ENCODE assay signal across 13 cellular contexts in the genomic region with DNA sequence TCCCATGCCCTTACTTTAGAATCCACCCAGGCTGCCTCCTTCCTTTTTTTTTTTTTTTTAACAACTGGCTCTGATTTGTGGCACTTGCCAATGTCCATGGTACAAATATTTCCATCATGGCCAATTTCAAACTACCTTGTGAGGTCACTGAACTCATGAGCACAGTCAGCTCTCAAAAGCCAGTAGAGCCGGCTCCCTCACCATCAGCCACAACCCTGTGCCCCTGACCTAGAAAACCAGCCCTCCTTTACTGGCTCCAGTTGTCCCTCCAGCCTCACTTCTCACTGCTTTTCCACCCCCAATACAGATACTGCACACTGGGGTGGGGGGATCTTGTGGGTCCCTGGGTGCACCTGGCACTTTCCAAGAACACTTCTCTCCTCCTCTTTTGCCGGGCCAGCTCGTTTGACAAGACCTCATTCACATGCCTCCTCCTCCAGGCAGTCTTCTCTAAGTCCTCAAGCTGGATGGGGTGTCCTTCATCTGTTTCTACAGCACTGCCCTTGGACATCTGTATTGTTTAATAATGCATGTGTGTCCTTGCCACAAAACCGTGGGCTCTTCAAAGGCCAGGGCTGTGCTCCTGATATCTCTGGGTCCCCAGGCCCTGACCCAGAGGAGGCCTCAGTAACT.
"Had no signal": no experiment of that assay in that cellular context is flagged by ENCODE, and none has a peak within 500 bp of the region (broad histone marks: within the 10 kb centered on the region; RNA-seq: fewer than 3 reads in every experiment).

No MANE protein-coding gene starts in this region.

- H3K27me3 Mint-ChIP-seq: activated naive CD8-positive, alpha-beta T cell had no signal

- H3K36me3 Mint-ChIP-seq: activated naive CD8-positive, alpha-beta T cell; naive B cell had no signal

- H3K9me3 ChIP-seq: gastroesophageal sphincter, lower lobe of right lung had no signal

- H3K27ac Mint-ChIP-seq: activated naive CD8-positive, alpha-beta T cell; T-helper 1 cell treated with Interleukin-12 subunit alpha and Interleukin-12 subunit beta and Interleukin-4 antibody, amounts not matched to agents 30 μg/mL and 1 μg/mL, for 36 hours had no signal

- H2AFZ ChIP-seq: hepatocyte had no signal

- H3K79me2 ChIP-seq: hepatocyte had no signal

- H3K27ac ChIP-seq: gastroesophageal sphincter, hepatocyte, lower lobe of right lung, sigmoid colon had no signal

- H3K9me3 Mint-ChIP-seq: naive B cell; T-helper 1 cell treated with Interleukin-12 subunit alpha and Interleukin-12 subunit beta and Interleukin-4 antibody, amounts not matched to agents 30 μg/mL and 1 μg/mL, for 36 hours had no signal

- DNase-seq: activated effector memory CD4-positive, alpha-beta T cell treated with anti-CD3 and anti-CD28 coated beads, Interleukin-2, amount 50 U/mL, for 16 hours; activated T-cell treated with anti-CD3 and anti-CD28 coated beads, Interleukin-2, amount 50 U/mL, for 1 hour; kidney glomerular epithelial cell; lower lobe of right lung; naive B cell; nucleus accumbens; sigmoid colon; stimulated activated CD4-positive, alpha-beta T cell treated with anti-CD3 and anti-CD28 coated beads, Interleukin-2, amount 100 ng/mL, for 24 hours; stimulated activated naive CD4-positive, alpha-beta T cell had no signal

- H3K36me3 ChIP-seq: gastroesophageal sphincter, lower lobe of right lung, sigmoid colon had no signal

- H3K27me3 ChIP-seq: gastroesophageal sphincter, hepatocyte, sigmoid colon had no signal

- H3K4me1 Mint-ChIP-seq: naive B cell had no signal

- H3K4me3 ChIP-seq: gastroesophageal sphincter, hepatocyte, lower lobe of right lung, sigmoid colon had no signal

- ATAC-seq: gastroesophageal sphincter, lower lobe of right lung had no signal

- H3K4me3 Mint-ChIP-seq: activated naive CD8-positive, alpha-beta T cell; naive B cell; T-helper 1 cell treated with Interleukin-12 subunit alpha and Interleukin-12 subunit beta and Interleukin-4 antibody, amounts not matched to agents 30 μg/mL and 1 μg/mL, for 36 hours had no signal

- H3K4me2 ChIP-seq: hepatocyte had no signal
